Comparison of ENCODE assay signal across 2 cellular contexts in genomic region chr9:136014147-136014927, GRCh38.
TF ChIP-seq lines count a peak whose summit lies in the region.

No MANE protein-coding gene starts in this region.

TF ChIP-seq in IMR-90, 13 proteins besides CTCF, POLR2A, EP300 and RAD21:
- TF ChIP-seq RCOR1 (IDR thresholded peaks at IDR 0.05; ENCODE audit: insufficient replicate concordance, low read length) (no peak), NFE2L2 (IDR thresholded peaks at IDR 0.05; ENCODE audit: low read depth, low read length) (no peak), CEBPB (IDR thresholded peaks at IDR 0.05; ENCODE audit: low read depth, low read length) (no peak)

TF ChIP-seq in HEK293T, 16 proteins besides CTCF, POLR2A, EP300 and RAD21:
- TF ChIP-seq TARDBP (IDR thresholded peaks at IDR 0.05) (no peak), CTBP1 (IDR thresholded peaks at IDR 0.05; ENCODE audit: borderline replicate concordance) (no peak), NFRKB (IDR thresholded peaks at IDR 0.05) (no peak), FOXK2 (IDR thresholded peaks at IDR 0.05) (no peak), HDGF (IDR thresholded peaks at IDR 0.05; ENCODE audit: borderline replicate concordance) (no peak), BHLHE40 (IDR thresholded peaks at IDR 0.05; ENCODE audit: borderline replicate concordance) (no peak), ARNT (IDR thresholded peaks at IDR 0.05) (no peak), SUZ12 (IDR thresholded peaks at IDR 0.05) (no peak), L3MBTL2 (conservative IDR thresholded peaks at IDR 0.05) (no peak), FOXA1 (IDR thresholded peaks at IDR 0.05) (no peak), LEF1 (IDR thresholded peaks at IDR 0.05; ENCODE audit: borderline replicate concordance) (no peak), ZNF384 (IDR thresholded peaks at IDR 0.05) (no peak), PKNOX1 (IDR thresholded peaks at IDR 0.05) (no peak), SP1 (IDR thresholded peaks at IDR 0.05) (no peak), ELF4 (IDR thresholded peaks at IDR 0.05) (no peak), FOXM1 (IDR thresholded peaks at IDR 0.05; ENCODE audit: borderline replicate concordance) (no peak)
